ENCODE assay signal across 1 cellular context in genomic region chr13:20953245-20953931, GRCh38.
TF ChIP-seq lines count a peak whose summit lies in the region.

No MANE protein-coding gene starts in this region.

TF ChIP-seq in HepG2, 621 proteins besides CTCF, POLR2A, EP300 and RAD21 (continued from another document and continues in another):
- TF ChIP-seq ZBTB7B (CRISPR knock-in tag; IDR thresholded peaks at IDR 0.05) (0 out of 2 replicates have a peak, but pooled peaks have one; percentile 28), ZFX (CRISPR knock-in tag; IDR thresholded peaks at IDR 0.05; ENCODE audit: low read depth) (0 out of 2 replicates have a peak, but pooled peaks have one; percentile 3), ZNF335 (CRISPR knock-in tag; IDR thresholded peaks at IDR 0.05) (peak; percentile 43; the same call in 1 of the 2 replicates), ZSCAN22 (CRISPR knock-in tag; IDR thresholded peaks at IDR 0.05) (0 out of 2 replicates have a peak, but pooled peaks have one; percentile 36), SOX13 (IDR thresholded peaks at IDR 0.05) (no peak), SOX13 (CRISPR knock-in tag; conservative IDR thresholded peaks at IDR 0.05 in 1 of 2, IDR thresholded peaks at IDR 0.05 in 1 of 2) (peak in 1 of 2 experiments; percentile 91; a peak in 2 of 4 replicates), PRMT3 (CRISPR knock-in tag; IDR thresholded peaks at IDR 0.05; ENCODE audit: borderline replicate concordance, low read depth) (no peak), CEBPG (CRISPR knock-in tag; IDR thresholded peaks at IDR 0.05) (peak; percentile 34; the same call in 1 of the 2 replicates), ZNF678 (CRISPR knock-in tag; IDR thresholded peaks at IDR 0.05) (no peak), ELF1 (CRISPR knock-in tag; IDR thresholded peaks at IDR 0.05) (no peak), NFYB (CRISPR knock-in tag; IDR thresholded peaks at IDR 0.05) (no peak), ZNF12 (CRISPR knock-in tag; IDR thresholded peaks at IDR 0.05) (0 out of 2 replicates have a peak, but pooled peaks have one; percentile 53), ZBTB38 (CRISPR knock-in tag; IDR thresholded peaks at IDR 0.05) (no peak), ZBTB20 (CRISPR knock-in tag; IDR thresholded peaks at IDR 0.05; ENCODE audit: borderline replicate concordance, low read depth) (no peak), ZBTB25 (CRISPR knock-in tag; IDR thresholded peaks at IDR 0.05) (peak; percentile 38; the same call in 1 of the 2 replicates), NR2C2 (CRISPR knock-in tag; IDR thresholded peaks at IDR 0.05; ENCODE audit: borderline replicate concordance) (peak; percentile 49; the same call in 1 of the 2 replicates), JUNB (CRISPR knock-in tag; IDR thresholded peaks at IDR 0.05; ENCODE audit: borderline replicate concordance) (no peak), NR2F2 (IDR thresholded peaks at IDR 0.05; ENCODE audit: borderline replicate concordance, low read depth) (peak; percentile 51; the same call in 1 of the 2 replicates), GATA4 (IDR thresholded peaks at IDR 0.05; ENCODE audit: borderline replicate concordance, low read depth) (peak; percentile 92; the same call in 1 of the 2 replicates), ZNF703 (CRISPR knock-in tag; IDR thresholded peaks at IDR 0.05; ENCODE audit: borderline replicate concordance) (peak; percentile 73; the same call in 1 of the 2 replicates), ATF4 (CRISPR knock-in tag; IDR thresholded peaks at IDR 0.05) (peak in 1 of 2 experiments; percentile 75; a peak in 1 of 4 replicates), HOXA9 (CRISPR knock-in tag; IDR thresholded peaks at IDR 0.05; ENCODE audit: borderline replicate concordance) (peak; percentile 55; the same call in 1 of the 2 replicates)
- TF ChIP-seq, protein P1, sequence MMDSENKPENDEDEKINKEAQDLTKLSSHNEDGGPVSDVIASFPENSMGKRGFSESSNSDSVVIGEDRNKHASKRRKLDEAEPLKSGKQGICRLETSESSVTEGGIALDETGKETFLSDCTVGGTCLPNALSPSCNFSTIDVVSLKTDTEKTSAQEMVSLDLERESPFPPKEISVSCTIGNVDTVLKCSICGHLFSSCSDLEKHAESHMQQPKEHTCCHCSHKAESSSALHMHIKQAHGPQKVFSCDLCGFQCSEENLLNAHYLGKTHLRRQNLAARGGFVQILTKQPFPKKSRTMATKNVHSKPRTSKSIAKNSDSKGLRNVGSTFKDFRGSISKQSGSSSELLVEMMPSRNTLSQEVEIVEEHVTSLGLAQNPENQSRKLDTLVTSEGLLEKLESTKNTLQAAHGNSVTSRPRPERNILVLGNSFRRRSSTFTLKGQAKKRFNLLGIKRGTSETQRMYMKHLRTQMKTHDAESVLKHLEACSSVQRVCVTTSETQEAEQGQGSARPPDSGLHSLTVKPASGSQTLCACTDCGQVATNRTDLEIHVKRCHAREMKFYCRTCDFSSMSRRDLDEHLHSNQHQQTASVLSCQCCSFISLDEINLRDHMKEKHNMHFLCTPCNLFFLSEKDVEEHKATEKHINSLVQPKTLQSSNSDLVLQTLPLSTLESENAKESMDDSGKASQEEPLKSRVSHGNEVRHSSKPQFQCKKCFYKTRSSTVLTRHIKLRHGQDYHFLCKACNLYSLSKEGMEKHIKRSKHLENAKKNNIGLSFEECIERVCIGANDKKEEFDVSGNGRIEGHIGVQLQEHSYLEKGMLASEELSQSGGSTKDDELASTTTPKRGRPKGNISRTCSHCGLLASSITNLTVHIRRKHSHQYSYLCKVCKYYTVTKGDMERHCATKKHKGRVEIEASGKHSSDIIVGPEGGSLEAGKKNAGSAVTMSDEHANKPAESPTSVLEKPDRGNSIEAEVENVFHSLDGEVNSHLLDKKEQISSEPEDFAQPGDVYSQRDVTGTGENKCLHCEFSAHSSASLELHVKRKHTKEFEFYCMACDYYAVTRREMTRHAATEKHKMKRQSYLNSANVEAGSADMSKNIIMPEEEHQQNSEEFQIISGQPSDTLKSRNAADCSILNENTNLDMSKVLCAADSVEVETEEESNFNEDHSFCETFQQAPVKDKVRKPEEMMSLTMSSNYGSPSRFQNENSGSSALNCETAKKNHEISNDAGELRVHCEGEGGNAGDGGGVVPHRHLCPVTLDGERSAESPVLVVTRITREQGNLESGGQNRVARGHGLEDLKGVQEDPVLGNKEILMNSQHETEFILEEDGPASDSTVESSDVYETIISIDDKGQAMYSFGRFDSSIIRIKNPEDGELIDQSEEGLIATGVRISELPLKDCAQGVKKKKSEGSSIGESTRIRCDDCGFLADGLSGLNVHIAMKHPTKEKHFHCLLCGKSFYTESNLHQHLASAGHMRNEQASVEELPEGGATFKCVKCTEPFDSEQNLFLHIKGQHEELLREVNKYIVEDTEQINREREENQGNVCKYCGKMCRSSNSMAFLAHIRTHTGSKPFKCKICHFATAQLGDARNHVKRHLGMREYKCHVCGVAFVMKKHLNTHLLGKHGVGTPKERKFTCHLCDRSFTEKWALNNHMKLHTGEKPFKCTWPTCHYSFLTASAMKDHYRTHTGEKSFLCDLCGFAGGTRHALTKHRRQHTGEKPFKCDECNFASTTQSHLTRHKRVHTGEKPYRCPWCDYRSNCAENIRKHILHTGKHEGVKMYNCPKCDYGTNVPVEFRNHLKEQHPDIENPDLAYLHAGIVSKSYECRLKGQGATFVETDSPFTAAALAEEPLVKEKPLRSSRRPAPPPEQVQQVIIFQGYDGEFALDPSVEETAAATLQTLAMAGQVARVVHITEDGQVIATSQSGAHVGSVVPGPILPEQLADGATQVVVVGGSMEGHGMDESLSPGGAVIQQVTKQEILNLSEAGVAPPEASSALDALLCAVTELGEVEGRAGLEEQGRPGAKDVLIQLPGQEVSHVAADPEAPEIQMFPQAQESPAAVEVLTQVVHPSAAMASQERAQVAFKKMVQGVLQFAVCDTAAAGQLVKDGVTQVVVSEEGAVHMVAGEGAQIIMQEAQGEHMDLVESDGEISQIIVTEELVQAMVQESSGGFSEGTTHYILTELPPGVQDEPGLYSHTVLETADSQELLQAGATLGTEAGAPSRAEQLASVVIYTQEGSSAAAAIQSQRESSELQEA (CRISPR knock-in tag; IDR thresholded peaks at IDR 0.05; ENCODE audit: not compliant biosample characterization), result no peak
- TF ChIP-seq, protein P2, sequence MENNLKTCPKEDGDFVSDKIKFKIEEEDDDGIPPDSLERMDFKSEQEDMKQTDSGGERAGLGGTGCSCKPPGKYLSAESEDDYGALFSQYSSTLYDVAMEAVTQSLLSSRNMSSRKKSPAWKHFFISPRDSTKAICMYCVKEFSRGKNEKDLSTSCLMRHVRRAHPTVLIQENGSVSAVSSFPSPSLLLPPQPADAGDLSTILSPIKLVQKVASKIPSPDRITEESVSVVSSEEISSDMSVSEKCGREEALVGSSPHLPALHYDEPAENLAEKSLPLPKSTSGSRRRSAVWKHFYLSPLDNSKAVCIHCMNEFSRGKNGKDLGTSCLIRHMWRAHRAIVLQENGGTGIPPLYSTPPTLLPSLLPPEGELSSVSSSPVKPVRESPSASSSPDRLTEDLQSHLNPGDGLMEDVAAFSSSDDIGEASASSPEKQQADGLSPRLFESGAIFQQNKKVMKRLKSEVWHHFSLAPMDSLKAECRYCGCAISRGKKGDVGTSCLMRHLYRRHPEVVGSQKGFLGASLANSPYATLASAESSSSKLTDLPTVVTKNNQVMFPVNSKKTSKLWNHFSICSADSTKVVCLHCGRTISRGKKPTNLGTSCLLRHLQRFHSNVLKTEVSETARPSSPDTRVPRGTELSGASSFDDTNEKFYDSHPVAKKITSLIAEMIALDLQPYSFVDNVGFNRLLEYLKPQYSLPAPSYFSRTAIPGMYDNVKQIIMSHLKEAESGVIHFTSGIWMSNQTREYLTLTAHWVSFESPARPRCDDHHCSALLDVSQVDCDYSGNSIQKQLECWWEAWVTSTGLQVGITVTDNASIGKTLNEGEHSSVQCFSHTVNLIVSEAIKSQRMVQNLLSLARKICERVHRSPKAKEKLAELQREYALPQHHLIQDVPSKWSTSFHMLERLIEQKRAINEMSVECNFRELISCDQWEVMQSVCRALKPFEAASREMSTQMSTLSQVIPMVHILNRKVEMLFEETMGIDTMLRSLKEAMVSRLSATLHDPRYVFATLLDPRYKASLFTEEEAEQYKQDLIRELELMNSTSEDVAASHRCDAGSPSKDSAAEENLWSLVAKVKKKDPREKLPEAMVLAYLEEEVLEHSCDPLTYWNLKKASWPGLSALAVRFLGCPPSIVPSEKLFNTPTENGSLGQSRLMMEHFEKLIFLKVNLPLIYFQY (CRISPR knock-in tag; IDR thresholded peaks at IDR 0.05; ENCODE audit: borderline replicate concordance), result no peak
- TF ChIP-seq, protein P3, sequence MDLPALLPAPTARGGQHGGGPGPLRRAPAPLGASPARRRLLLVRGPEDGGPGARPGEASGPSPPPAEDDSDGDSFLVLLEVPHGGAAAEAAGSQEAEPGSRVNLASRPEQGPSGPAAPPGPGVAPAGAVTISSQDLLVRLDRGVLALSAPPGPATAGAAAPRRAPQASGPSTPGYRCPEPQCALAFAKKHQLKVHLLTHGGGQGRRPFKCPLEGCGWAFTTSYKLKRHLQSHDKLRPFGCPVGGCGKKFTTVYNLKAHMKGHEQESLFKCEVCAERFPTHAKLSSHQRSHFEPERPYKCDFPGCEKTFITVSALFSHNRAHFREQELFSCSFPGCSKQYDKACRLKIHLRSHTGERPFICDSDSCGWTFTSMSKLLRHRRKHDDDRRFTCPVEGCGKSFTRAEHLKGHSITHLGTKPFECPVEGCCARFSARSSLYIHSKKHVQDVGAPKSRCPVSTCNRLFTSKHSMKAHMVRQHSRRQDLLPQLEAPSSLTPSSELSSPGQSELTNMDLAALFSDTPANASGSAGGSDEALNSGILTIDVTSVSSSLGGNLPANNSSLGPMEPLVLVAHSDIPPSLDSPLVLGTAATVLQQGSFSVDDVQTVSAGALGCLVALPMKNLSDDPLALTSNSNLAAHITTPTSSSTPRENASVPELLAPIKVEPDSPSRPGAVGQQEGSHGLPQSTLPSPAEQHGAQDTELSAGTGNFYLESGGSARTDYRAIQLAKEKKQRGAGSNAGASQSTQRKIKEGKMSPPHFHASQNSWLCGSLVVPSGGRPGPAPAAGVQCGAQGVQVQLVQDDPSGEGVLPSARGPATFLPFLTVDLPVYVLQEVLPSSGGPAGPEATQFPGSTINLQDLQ (CRISPR knock-in tag; IDR thresholded peaks at IDR 0.05), result no peak
- TF ChIP-seq, protein P4, sequence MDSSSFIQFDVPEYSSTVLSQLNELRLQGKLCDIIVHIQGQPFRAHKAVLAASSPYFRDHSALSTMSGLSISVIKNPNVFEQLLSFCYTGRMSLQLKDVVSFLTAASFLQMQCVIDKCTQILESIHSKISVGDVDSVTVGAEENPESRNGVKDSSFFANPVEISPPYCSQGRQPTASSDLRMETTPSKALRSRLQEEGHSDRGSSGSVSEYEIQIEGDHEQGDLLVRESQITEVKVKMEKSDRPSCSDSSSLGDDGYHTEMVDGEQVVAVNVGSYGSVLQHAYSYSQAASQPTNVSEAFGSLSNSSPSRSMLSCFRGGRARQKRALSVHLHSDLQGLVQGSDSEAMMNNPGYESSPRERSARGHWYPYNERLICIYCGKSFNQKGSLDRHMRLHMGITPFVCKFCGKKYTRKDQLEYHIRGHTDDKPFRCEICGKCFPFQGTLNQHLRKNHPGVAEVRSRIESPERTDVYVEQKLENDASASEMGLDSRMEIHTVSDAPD (CRISPR knock-in tag; IDR thresholded peaks at IDR 0.05), result peak; percentile 74; the same call in 1 of the 2 replicates
- TF ChIP-seq, protein P5, sequence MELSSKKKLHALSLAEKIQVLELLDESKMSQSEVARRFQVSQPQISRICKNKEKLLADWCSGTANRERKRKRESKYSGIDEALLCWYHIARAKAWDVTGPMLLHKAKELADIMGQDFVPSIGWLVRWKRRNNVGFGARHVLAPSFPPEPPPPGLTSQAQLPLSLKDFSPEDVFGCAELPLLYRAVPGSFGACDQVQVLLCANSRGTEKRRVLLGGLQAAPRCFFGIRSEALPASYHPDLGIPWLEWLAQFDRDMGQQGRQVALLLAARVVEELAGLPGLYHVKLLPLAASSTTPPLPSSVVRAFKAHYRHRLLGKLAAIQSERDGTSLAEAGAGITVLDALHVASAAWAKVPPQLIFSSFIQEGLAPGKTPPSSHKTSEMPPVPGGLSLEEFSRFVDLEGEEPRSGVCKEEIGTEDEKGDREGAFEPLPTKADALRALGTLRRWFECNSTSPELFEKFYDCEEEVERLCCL (CRISPR knock-in tag; IDR thresholded peaks at IDR 0.05; ENCODE audit: borderline replicate concordance), result no peak
- TF ChIP-seq, protein P6, sequence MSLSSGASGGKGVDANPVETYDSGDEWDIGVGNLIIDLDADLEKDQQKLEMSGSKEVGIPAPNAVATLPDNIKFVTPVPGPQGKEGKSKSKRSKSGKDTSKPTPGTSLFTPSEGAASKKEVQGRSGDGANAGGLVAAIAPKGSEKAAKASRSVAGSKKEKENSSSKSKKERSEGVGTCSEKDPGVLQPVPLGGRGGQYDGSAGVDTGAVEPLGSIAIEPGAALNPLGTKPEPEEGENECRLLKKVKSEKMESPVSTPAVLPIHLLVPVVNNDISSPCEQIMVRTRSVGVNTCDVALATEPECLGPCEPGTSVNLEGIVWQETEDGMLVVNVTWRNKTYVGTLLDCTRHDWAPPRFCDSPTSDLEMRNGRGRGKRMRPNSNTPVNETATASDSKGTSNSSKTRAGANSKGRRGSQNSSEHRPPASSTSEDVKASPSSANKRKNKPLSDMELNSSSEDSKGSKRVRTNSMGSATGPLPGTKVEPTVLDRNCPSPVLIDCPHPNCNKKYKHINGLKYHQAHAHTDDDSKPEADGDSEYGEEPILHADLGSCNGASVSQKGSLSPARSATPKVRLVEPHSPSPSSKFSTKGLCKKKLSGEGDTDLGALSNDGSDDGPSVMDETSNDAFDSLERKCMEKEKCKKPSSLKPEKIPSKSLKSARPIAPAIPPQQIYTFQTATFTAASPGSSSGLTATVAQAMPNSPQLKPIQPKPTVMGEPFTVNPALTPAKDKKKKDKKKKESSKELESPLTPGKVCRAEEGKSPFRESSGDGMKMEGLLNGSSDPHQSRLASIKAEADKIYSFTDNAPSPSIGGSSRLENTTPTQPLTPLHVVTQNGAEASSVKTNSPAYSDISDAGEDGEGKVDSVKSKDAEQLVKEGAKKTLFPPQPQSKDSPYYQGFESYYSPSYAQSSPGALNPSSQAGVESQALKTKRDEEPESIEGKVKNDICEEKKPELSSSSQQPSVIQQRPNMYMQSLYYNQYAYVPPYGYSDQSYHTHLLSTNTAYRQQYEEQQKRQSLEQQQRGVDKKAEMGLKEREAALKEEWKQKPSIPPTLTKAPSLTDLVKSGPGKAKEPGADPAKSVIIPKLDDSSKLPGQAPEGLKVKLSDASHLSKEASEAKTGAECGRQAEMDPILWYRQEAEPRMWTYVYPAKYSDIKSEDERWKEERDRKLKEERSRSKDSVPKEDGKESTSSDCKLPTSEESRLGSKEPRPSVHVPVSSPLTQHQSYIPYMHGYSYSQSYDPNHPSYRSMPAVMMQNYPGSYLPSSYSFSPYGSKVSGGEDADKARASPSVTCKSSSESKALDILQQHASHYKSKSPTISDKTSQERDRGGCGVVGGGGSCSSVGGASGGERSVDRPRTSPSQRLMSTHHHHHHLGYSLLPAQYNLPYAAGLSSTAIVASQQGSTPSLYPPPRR (CRISPR knock-in tag; IDR thresholded peaks at IDR 0.05; ENCODE audit: borderline replicate concordance), result peak; percentile 95
